In the genomic region with DNA sequence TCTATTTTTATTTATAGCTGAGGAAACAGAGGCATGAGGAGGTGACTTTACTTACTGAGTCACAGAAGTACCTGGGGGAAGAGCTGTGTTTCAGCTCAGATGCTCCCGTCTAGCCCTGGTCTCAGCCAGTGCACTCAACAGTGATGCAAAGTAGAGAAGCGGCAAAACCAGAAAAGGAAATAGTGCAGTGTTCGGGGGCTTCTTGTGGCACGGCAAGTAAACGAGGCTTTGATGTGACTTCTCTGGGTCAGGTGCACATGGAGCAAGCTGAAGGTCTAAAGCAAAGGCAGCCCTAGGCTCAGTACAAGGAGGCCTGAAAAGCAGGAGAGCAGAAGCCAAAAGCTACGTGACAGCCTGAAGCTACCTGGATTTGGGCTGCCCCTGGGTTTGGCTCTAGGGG, we compare ENCODE assay signal across 1 cellular context.
TF ChIP-seq lines count a peak whose summit lies in the region.

No MANE protein-coding gene starts in this region.

TF ChIP-seq in H1, 55 proteins besides CTCF, POLR2A, EP300 and RAD21:
- no peak for TF ChIP-seq GTF2F1 (IDR thresholded peaks at IDR 0.05; ENCODE audit: borderline replicate concordance, low read depth, low read length)
